In the genomic region with DNA sequence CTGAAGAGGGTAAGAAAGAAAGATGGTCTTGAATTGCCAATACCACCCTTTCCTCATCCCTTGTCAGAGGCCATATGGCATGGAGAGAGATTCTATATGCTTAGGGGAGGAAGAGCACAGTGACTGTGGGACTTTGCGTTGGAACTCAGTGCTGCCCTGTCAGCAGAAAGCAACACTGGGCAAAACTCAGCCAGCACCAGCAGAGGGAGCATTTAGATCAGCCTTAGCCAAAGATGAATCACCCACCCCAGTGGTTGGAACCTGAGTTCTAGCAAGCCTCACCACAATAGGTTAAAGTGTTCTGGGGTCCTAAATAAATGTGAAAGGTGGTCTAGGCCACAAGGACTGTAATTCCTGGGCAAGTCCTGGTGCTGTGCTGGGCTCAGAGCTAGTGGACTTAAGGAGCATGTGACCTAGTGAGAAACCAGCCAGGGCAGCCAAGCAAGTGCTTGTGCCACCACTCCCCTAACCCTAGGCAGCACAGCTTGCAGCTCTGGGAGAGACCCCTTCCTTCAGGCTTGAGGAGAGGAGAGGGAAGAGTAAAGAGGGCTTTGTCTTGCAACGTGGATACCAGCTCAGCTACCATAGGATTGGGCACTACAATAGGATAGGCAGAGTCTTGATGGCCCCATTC, we compare ENCODE assay signal across 8 cellular contexts. TPM values are rescaled to one million over a fixed set of nuclear protein-coding genes. Genes with fewer than 3 reads are reported as not detected.
DNase-seq lines count a peak whose midpoint lies in the region; ATAC-seq lines count a peak whose summit lies in the region.

No MANE protein-coding gene starts in this region.

- DNase-seq in activated naive CD4-positive, alpha-beta T cell treated with Interleukin-2 at 50 U/mL for 16 hours = peak; percentile 50
- no peak for DNase-seq in activated naive CD4-positive, alpha-beta T cell (lab: John Stamatoyannopoulos, UW)
- DNase-seq in NCI-H1694 treated with DMSO at 0.1 percent for 48 hours (lab: John Stamatoyannopoulos, UW) (peak; percentile 45), iPS-NIHi11 (ENCODE audit: low spot score) (peak; percentile 46), NCI-H187 (lab: John Stamatoyannopoulos, UW) (no peak)
- peak; percentile 18 for DNase-seq in activated T-helper 2 cell treated with anti-CD3 and anti-CD28 coated beads, Interferon-gamma antibody, Interleukin-2, Interleukin-4, amounts not matched to agents 10 μg/mL and 5 μg/mL and 100 μg/mL, durations not matched to agents 14 hours and 24 hours and 36 hours (ENCODE audit: low spot score)
- DNase-seq in stimulated activated naive B cell treated with anti-CD40 and anti-IgM and Interleukin-4, amounts not matched to agents 10 μg/mL and 1 μg/mL and 100 μg/mL, for 72 hours = peak; percentile 23

- no peak overlapping the region for H3K27ac Mint-ChIP-seq in activated T-helper 2 cell treated with anti-CD3 and anti-CD28 coated beads, Interferon-gamma antibody, Interleukin-2, Interleukin-4, amounts not matched to agents 10 μg/mL and 5 μg/mL and 100 μg/mL, durations not matched to agents 14 hours and 24 hours and 36 hours
- H3K27ac Mint-ChIP-seq in stimulated activated naive B cell treated with anti-CD40 and anti-IgM and Interleukin-4, amounts not matched to agents 10 μg/mL and 1 μg/mL and 100 μg/mL, for 72 hours = no peak overlapping the region

- intact Hi-C loops in activated T-helper 2 cell treated with anti-CD3 and anti-CD28 coated beads, Interferon-gamma antibody, Interleukin-2, Interleukin-4, amounts not matched to agents 10 μg/mL and 5 μg/mL and 100 μg/mL, durations not matched to agents 14 hours and 24 hours and 36 hours (cut with micrococcal nuclease) = no loop called here

- H3K9me3 Mint-ChIP-seq in activated T-helper 2 cell treated with anti-CD3 and anti-CD28 coated beads, Interferon-gamma antibody, Interleukin-2, Interleukin-4, amounts not matched to agents 10 μg/mL and 5 μg/mL and 100 μg/mL, durations not matched to agents 14 hours and 24 hours and 36 hours = peaks cover 5% of the 10 kb centered on the region
- peaks cover 6 to 10% of the 10 kb centered on the region in 2 donors for H3K9me3 Mint-ChIP-seq in stimulated activated naive B cell treated with anti-CD40 and anti-IgM and Interleukin-4, amounts not matched to agents 10 μg/mL and 1 μg/mL and 100 μg/mL, for 72 hours

- ATAC-seq in HG02623 (IDR thresholded peaks at IDR 0.05; ENCODE audit: unreplicated experiment) = peak; percentile 67
- ATAC-seq in stimulated activated naive B cell treated with anti-CD40 and anti-IgM and Interleukin-4, amounts not matched to agents 10 μg/mL and 1 μg/mL and 100 μg/mL, for 72 hours (replicated peaks) = peak; percentile 89 to 91

- H3K4me3 Mint-ChIP-seq in activated T-helper 2 cell treated with anti-CD3 and anti-CD28 coated beads, Interferon-gamma antibody, Interleukin-2, Interleukin-4, amounts not matched to agents 10 μg/mL and 5 μg/mL and 100 μg/mL, durations not matched to agents 14 hours and 24 hours and 36 hours (ENCODE audit: low read depth) = no peak overlapping the region
- no peak overlapping the region for H3K4me3 Mint-ChIP-seq in stimulated activated naive B cell treated with anti-CD40 and anti-IgM and Interleukin-4, amounts not matched to agents 10 μg/mL and 1 μg/mL and 100 μg/mL, for 72 hours

- peaks cover 11% of the 10 kb centered on the region for H3K27me3 Mint-ChIP-seq in activated T-helper 2 cell treated with anti-CD3 and anti-CD28 coated beads, Interferon-gamma antibody, Interleukin-2, Interleukin-4, amounts not matched to agents 10 μg/mL and 5 μg/mL and 100 μg/mL, durations not matched to agents 14 hours and 24 hours and 36 hours (ENCODE audit: low read depth)
- H3K27me3 Mint-ChIP-seq in stimulated activated naive B cell treated with anti-CD40 and anti-IgM and Interleukin-4, amounts not matched to agents 10 μg/mL and 1 μg/mL and 100 μg/mL, for 72 hours = no peaks in the 10 kb centered on the region

- peaks cover 14% of the 10 kb centered on the region for H3K4me1 Mint-ChIP-seq in activated T-helper 2 cell treated with anti-CD3 and anti-CD28 coated beads, Interferon-gamma antibody, Interleukin-2, Interleukin-4, amounts not matched to agents 10 μg/mL and 5 μg/mL and 100 μg/mL, durations not matched to agents 14 hours and 24 hours and 36 hours (ENCODE audit: low read depth)
- peaks cover 13% of the 10 kb centered on the region in 2 donors for H3K4me1 Mint-ChIP-seq in stimulated activated naive B cell treated with anti-CD40 and anti-IgM and Interleukin-4, amounts not matched to agents 10 μg/mL and 1 μg/mL and 100 μg/mL, for 72 hours

- H3K36me3 Mint-ChIP-seq in activated T-helper 2 cell treated with anti-CD3 and anti-CD28 coated beads, Interferon-gamma antibody, Interleukin-2, Interleukin-4, amounts not matched to agents 10 μg/mL and 5 μg/mL and 100 μg/mL, durations not matched to agents 14 hours and 24 hours and 36 hours (ENCODE audit: low read depth) = no peaks in the 10 kb centered on the region
- peaks cover 5 to 11% of the 10 kb centered on the region in 2 donors for H3K36me3 Mint-ChIP-seq in stimulated activated naive B cell treated with anti-CD40 and anti-IgM and Interleukin-4, amounts not matched to agents 10 μg/mL and 1 μg/mL and 100 μg/mL, for 72 hours

RNA-seq across cellular contexts. Expression of a gene that starts 11.4 kb away (rescaled TPM):
- 12.7 and 12.9 TPM in 2 replicates for total RNA-seq in activated T-helper 2 cell treated with anti-CD3 and anti-CD28 coated beads, Interferon-gamma antibody, Interleukin-2, Interleukin-4, amounts not matched to agents 10 μg/mL and 5 μg/mL and 100 μg/mL, durations not matched to agents 14 hours and 24 hours and 36 hours

Comparison
In these comparisons a context has a peak if more than half of its experiments do, and no peak if none do; other contexts are left out.
1. DNase-seq: peak in activated naive CD4-positive, alpha-beta T cell treated with Interleukin-2 at 50 U/mL for 16 hours (single experiment), NCI-H1694 treated with DMSO at 0.1 percent for 48 hours (single experiment), activated T-helper 2 cell treated with anti-CD3 and anti-CD28 coated beads, Interferon-gamma antibody, Interleukin-2, Interleukin-4, amounts not matched to agents 10 μg/mL and 5 μg/mL and 100 μg/mL, durations not matched to agents 14 hours and 24 hours and 36 hours (single experiment), iPS-NIHi11 (single experiment) and stimulated activated naive B cell treated with anti-CD40 and anti-IgM and Interleukin-4, amounts not matched to agents 10 μg/mL and 1 μg/mL and 100 μg/mL, for 72 hours (single experiment); none in activated naive CD4-positive, alpha-beta T cell (0 of 4) and NCI-H187 (0 of 2).